Comparison of ENCODE assay signal across 8 cellular contexts in the genomic region with DNA sequence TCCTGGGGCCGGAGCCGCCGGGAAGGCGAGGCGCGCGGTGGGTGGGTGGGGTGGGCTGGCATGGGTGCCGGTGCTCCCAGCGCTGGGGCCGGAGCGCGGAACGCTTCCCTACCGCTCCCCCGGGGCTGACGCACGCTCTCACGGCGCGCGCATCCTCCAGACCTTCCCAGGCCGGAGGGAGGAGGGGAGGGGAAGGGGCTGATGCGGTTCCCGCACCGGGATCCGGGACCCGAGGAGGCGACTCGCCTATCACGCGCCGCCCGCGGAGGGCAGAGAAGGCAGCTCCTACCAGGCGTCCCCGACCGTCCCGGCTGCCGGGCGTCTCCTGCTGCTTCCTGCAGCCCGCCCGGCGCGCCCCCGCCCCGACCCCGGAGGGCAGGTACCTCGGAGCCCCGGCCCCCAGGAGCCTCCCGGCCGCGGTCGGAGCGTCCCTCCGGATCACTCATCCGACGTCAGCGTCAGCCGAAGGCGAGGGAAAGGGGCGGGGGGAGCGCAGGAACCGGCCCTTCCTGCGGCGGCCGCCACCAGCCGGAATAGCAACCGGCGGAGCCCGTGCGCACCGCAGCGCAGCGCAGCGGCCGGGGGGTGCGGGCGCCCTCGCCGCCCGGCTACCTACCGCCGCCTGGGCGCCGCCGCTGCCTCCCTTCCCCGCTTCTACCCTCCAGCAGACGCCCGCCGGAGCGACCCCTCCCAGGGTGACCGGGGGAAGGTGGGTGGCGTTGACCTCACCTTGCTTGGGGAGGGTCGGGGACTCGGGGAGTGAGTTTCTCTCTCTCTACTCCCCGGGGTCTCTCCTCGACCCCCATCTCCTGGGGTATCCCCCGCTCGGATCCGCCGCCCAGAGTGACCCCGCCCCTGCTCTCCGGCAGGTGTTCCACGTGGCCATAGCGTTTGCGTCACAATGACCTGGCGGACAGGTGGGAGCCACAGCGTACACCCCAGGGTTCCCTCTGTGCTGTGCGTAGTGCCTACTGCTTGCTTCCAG. TPM values are rescaled to one million over a fixed set of nuclear protein-coding genes. Genes with fewer than 3 reads are reported as not detected.
DNase-seq lines count a peak whose midpoint lies in the region; ATAC-seq and TF ChIP-seq lines count a peak whose summit lies in the region.

Gene ICA1, minus strand, starts transcription at position 457 of the 985 bp plus-strand sequence. CDS start 26,241 bp downstream, outside the sequence.

- intact Hi-C loops in mucosa of descending colon (cut with DNase I, micrococcal nuclease): no loop called here
- intact Hi-C loops in testis (cut with DNase I; ENCODE audit: low total_unique reads): no loop called here

- H3K4me1 ChIP-seq in mucosa of descending colon (ENCODE audit: low read depth) (no peaks in the 10 kb centered on the region), testis (no peaks in the 10 kb centered on the region)

- peak; percentile 66 to 74 for DNase-seq in NCI-H187 (lab: John Stamatoyannopoulos, UW)
- no peak for DNase-seq in NCI-H187 treated with DMSO at 0.1 percent for 48 hours (lab: John Stamatoyannopoulos, UW)
- DNase-seq in NCI-H2081 treated with DMSO at 0.1 percent for 48 hours (lab: John Stamatoyannopoulos, UW): peak; percentile 82
- peak; percentile 5 for DNase-seq in activated CD4-positive, alpha-beta T cell treated with anti-CD3 and anti-CD28 coated beads, Interleukin-2, amount 50 U/mL, for 1 hour
- DNase-seq in mucosa of descending colon: peak; percentile 79 to 84 (median 84)
- DNase-seq in testis: peak; percentile 49

- H3K36me3 ChIP-seq in mucosa of descending colon (ENCODE audit: low read depth): no peaks in the 10 kb centered on the region
- H3K36me3 ChIP-seq in testis (ENCODE audit: low read depth, missing control alignments): no peaks in the 10 kb centered on the region

- ATAC-seq in HG02588 (IDR thresholded peaks at IDR 0.05; ENCODE audit: unreplicated experiment): peak; percentile 56
- peak; percentile 91 for ATAC-seq in esophagus mucosa
- peak; percentile 90 for ATAC-seq in mucosa of descending colon

- peak within 1 kb of the TSS; percentile 22 to 74 for H3K27ac ChIP-seq in testis

- H3K9me3 ChIP-seq in mucosa of descending colon: no peaks in the 10 kb centered on the region
- H3K9me3 ChIP-seq in testis: no peaks in the 10 kb centered on the region

- TF ChIP-seq CTCF in mucosa of descending colon (IDR thresholded peaks at IDR 0.05): no peak
- no peak for TF ChIP-seq CTCF in testis (IDR thresholded peaks at IDR 0.05)

- no peaks in the 10 kb centered on the region for H3K27me3 ChIP-seq in testis

- 0 to 2% methylated on average over 1 to 43 of the region's 109 CpGs for WGBS in testis, 2 donors

- H3K4me3 ChIP-seq in mucosa of descending colon (peak within 1 kb of the TSS; percentile 49), testis (peak within 1 kb of the TSS; percentile 66 to 71)

- no peak for TF ChIP-seq POLR2A in testis (IDR thresholded peaks at IDR 0.05)

RNA-seq across cellular contexts. Expression of gene ICA1, which starts in this region (rescaled TPM):
- total RNA-seq in esophagus mucosa: 9.4 TPM
- total RNA-seq in mucosa of descending colon: 10 to 100 TPM; 18.7 to 59.9 (median 41.9) TPM
- 10 to 100 TPM; 33.6 to 76.1 TPM for total RNA-seq in testis
- 90.3 TPM for polyA plus RNA-seq in testis (ENCODE audit: insufficient read depth, low read depth, low replicate concordance)
